ENCODE assay signal across 8 cellular contexts in the genomic region with DNA sequence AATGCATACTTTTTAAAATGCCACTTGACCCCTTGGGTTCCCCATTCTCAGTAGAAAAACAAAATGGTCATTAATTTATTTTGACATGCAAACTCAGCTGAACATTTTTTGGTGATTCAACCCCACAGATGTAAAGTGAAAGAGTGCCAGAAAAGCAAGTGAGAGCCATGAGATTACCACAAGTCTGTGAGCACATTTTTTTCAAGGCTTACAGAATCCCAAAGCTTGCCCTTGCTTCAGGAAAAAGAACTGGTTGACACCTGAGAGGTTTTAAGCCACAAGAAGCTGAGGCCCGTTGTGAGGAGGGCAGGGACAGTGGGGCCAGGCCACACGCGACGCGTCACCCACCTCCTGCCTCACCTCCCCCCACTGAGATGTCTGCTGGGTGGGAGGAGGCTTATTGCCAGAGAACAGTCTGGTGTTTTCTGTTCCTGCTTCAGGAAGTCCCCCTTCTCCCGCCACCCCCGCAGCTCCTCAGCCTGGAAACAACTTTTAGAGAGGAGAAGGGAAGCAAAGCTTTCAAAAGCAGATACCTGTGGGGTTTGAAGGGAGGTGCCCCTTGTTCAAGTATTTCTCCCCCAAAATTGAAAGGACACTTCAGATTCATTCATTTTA.
DNase-seq lines count a peak whose midpoint lies in the region; ATAC-seq and TF ChIP-seq lines count a peak whose summit lies in the region.

No MANE protein-coding gene starts in this region.

- peaks cover 13% of the 10 kb centered on the region for H3K9me3 Mint-ChIP-seq in endodermal cell

- no peak overlapping the region for H3K4me3 ChIP-seq in endodermal cell (ENCODE audit: low read length)
- peak overlapping the region in 1 of 2 experiments; percentile 3 for H3K4me3 ChIP-seq in neutrophil (ENCODE audit: low read depth in 1 of 2, low read length in 1 of 2)

- TF ChIP-seq CTCF in endodermal cell (conservative IDR thresholded peaks at IDR 0.05) (no peak), neutrophil (IDR thresholded peaks at IDR 0.05) (no peak)

- DNase-seq in HEK293T (ENCODE audit: extremely low spot score) (peak; percentile 18), NCI-H226 (peak; percentile 84), endodermal cell (peak; percentile 83), NCI-H1694 treated with DMSO at 0.1 percent for 48 hours (lab: John Stamatoyannopoulos, UW) (no peak), NCI-H1436 (lab: John Stamatoyannopoulos, UW) (no peak), left colon (no peak)

- H3K36me3 Mint-ChIP-seq in endodermal cell (ENCODE audit: low read depth): peaks cover 1% of the 10 kb centered on the region

- no peaks in the 10 kb centered on the region for H3K27me3 ChIP-seq in endodermal cell (ENCODE audit: control insufficient read depth, insufficient read depth, low read length, poor library complexity, severe bottlenecking)
- H3K27me3 ChIP-seq in neutrophil: no peaks in the 10 kb centered on the region

- ATAC-seq in GM18508 (IDR thresholded peaks at IDR 0.05; ENCODE audit: insufficient read depth, unreplicated experiment) (peak; percentile 24), left colon (no peak)

- peak overlapping the region; percentile 78 for H3K27ac Mint-ChIP-seq in endodermal cell

- CTCF ChIA-PET in HEK293T (lab: Yijun Ruan, JAX): interaction anchor here (0.6 to 0.7 kb wide), 2 partner anchors 68 to 786 kb away, joined by 5 to 7 read pairs; no protein-coding TSS in a partner anchor

- H3K4me1 ChIP-seq in endodermal cell (ENCODE audit: control insufficient read depth, insufficient read depth, low read length): no peaks in the 10 kb centered on the region
- peaks cover 75 to 78% of the 10 kb centered on the region in 2 experiments for H3K4me1 ChIP-seq in neutrophil (ENCODE audit: control insufficient read depth in 1 of 2, insufficient read depth in 1 of 2, low read depth in 1 of 2, low read length in 1 of 2)

- H3K9me3 ChIP-seq in endodermal cell (ENCODE audit: control insufficient read depth, low read length) (peaks cover 19% of the 10 kb centered on the region), neutrophil (no peaks in the 10 kb centered on the region)

- WGBS in endodermal cell (ENCODE audit: insufficient coverage in 1 of 2, insufficient read length in 1 of 2), 2 experiments: 64 to 100% methylated on average over 2 to 7 of the region's 7 CpGs

- H3K27ac ChIP-seq in endodermal cell (ENCODE audit: low read depth, low read length): no peak overlapping the region
- H3K27ac ChIP-seq in neutrophil: peak overlapping the region; percentile 88

- H3K9ac ChIP-seq in endodermal cell (ENCODE audit: extremely low read depth, low read length, poor library complexity, severe bottlenecking): no peak overlapping the region

- H3K4me1 Mint-ChIP-seq in endodermal cell: peaks cover 13% of the 10 kb centered on the region

- POLR2A ChIA-PET in HEK293T (lab: Yijun Ruan, JAX): interaction anchor here (0.7 to 1.0 kb wide), 3 partner anchors 50 to 605 kb away, joined by 3 read pairs; a partner anchor contains a TSS

- H3K36me3 ChIP-seq in endodermal cell (ENCODE audit: control insufficient read depth, insufficient read depth, low read length): no peaks in the 10 kb centered on the region
- H3K36me3 ChIP-seq in neutrophil: no peaks in the 10 kb centered on the region

- peaks cover 1% of the 10 kb centered on the region for H3K27me3 Mint-ChIP-seq in endodermal cell (ENCODE audit: insufficient read depth)

- H3K4me3 Mint-ChIP-seq in endodermal cell: peak overlapping the region; percentile 6

- intact Hi-C loops in left colon (cut with DNase I, micrococcal nuclease): no loop called here

TF ChIP-seq in HEK293T, 16 proteins besides CTCF, POLR2A, EP300 and RAD21:
- TF ChIP-seq HDGF (IDR thresholded peaks at IDR 0.05; ENCODE audit: borderline replicate concordance): no peak
- TF ChIP-seq LEF1 (IDR thresholded peaks at IDR 0.05; ENCODE audit: borderline replicate concordance): no peak
- TF ChIP-seq, protein P1, sequence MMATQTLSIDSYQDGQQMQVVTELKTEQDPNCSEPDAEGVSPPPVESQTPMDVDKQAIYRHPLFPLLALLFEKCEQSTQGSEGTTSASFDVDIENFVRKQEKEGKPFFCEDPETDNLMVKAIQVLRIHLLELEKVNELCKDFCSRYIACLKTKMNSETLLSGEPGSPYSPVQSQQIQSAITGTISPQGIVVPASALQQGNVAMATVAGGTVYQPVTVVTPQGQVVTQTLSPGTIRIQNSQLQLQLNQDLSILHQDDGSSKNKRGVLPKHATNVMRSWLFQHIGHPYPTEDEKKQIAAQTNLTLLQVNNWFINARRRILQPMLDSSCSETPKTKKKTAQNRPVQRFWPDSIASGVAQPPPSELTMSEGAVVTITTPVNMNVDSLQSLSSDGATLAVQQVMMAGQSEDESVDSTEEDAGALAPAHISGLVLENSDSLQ (IDR thresholded peaks at IDR 0.05): no peak
- no peak for TF ChIP-seq ELF4 (IDR thresholded peaks at IDR 0.05)
- TF ChIP-seq FOXA1 (IDR thresholded peaks at IDR 0.05): no peak
- no peak for TF ChIP-seq ZNF384 (IDR thresholded peaks at IDR 0.05)
- TF ChIP-seq FOXM1 (IDR thresholded peaks at IDR 0.05; ENCODE audit: borderline replicate concordance): no peak
- TF ChIP-seq NFRKB (IDR thresholded peaks at IDR 0.05): no peak
- TF ChIP-seq ARNT (IDR thresholded peaks at IDR 0.05): no peak
- TF ChIP-seq BHLHE40 (IDR thresholded peaks at IDR 0.05; ENCODE audit: borderline replicate concordance): no peak
- no peak for TF ChIP-seq TARDBP (IDR thresholded peaks at IDR 0.05)
- no peak for TF ChIP-seq FOXK2 (IDR thresholded peaks at IDR 0.05)
- no peak for TF ChIP-seq L3MBTL2 (conservative IDR thresholded peaks at IDR 0.05)
- TF ChIP-seq SUZ12 (IDR thresholded peaks at IDR 0.05): no peak
- TF ChIP-seq CTBP1 (IDR thresholded peaks at IDR 0.05; ENCODE audit: borderline replicate concordance): no peak

Comparison
In these comparisons a context has a peak if more than half of its experiments do, and no peak if none do; other contexts are left out.
1. DNase-seq: peak in HEK293T (single experiment), NCI-H226 (single experiment) and endodermal cell (single experiment); none in NCI-H1694 treated with DMSO at 0.1 percent for 48 hours (single experiment), NCI-H1436 (single experiment) and left colon (0 of 2).